21 cellular contexts compared by ENCODE assay signal in the genomic region with DNA sequence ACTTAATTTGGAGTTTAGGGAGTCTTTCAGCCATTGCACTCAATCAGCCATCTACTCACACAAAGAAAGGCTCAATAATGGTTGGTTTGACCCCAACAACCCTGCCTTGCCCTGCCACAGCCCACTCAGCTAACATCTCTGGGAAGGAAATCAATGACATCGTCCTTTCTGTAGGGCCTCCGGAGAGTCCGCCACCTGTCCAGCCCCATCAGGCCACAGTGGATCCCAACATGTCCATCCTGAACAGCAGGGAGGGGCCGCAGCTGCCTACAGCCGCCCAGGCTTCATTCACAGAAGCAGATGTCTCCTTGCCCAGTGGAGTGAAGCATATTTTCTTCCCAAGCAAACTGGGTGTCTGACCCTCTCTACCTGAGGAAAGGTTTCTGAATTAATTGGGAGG. TPM values are rescaled to one million over a fixed set of nuclear protein-coding genes. Genes with fewer than 3 reads are reported as not detected.
"Had no signal": no experiment of that assay in that cellular context is flagged by ENCODE, and none has a peak within 500 bp of the region (broad histone marks: within the 10 kb centered on the region; RNA-seq: fewer than 3 reads in every experiment).

No MANE protein-coding gene starts in this region.

- H3K27ac ChIP-seq: ascending aorta, coronary artery, gastrocnemius medialis, heart left ventricle, neutrophil, tibial nerve had no signal

- H3K36me3 Mint-ChIP-seq: activated naive CD4-positive, alpha-beta T cell treated with anti-CD3 and anti-CD28 coated beads, Interleukin-2, amount 50 U/mL, for 24 hours; naive thymus-derived CD4-positive, alpha-beta T cell; T-cell had no signal

- DNase-seq: activated B cell treated with CpG ODN at 0.5 μM for 24 hours; activated CD4-positive, alpha-beta T cell treated with anti-CD3 and anti-CD28 coated beads for 4 hours; activated gamma-delta T cell; activated T-cell treated with anti-CD3 and anti-CD28 coated beads, Interleukin-2, amount 50 U/mL, for 48 hours; gastrocnemius medialis; heart left ventricle; left ventricle myocardium superior; naive thymus-derived CD4-positive, alpha-beta T cell; stimulated activated naive CD8-positive, alpha-beta T cell treated with anti-CD3 and anti-CD28 coated beads, Interleukin-15, Interleukin-2, amounts not matched to agents 100 U/mL and 50 U/mL, for 24 hours; T-cell had no signal

- FAIRE-seq: endometrium had no signal

- H3K9me3 Mint-ChIP-seq: activated B cell treated with CpG ODN at 0.5 μM for 24 hours; activated CD4-positive, alpha-beta memory T cell treated with anti-CD3 and anti-CD28 coated beads, Interleukin-2, amount 10 ng/mL, durations not matched to agents 7 days and 5 days; activated naive CD4-positive, alpha-beta T cell treated with anti-CD3 and anti-CD28 coated beads, Interleukin-2, amount 50 U/mL, for 24 hours; T-cell had no signal

- H3K36me3 ChIP-seq: ascending aorta, gastrocnemius medialis, heart left ventricle, neutrophil, tibial nerve had no signal

- H3K27ac Mint-ChIP-seq: activated B cell treated with CpG ODN at 0.5 μM for 24 hours; activated CD4-positive, alpha-beta memory T cell treated with anti-CD3 and anti-CD28 coated beads, Interleukin-2, amount 10 ng/mL, durations not matched to agents 7 days and 5 days; activated naive CD4-positive, alpha-beta T cell treated with anti-CD3 and anti-CD28 coated beads, Interleukin-2, amount 50 U/mL, for 24 hours; naive thymus-derived CD4-positive, alpha-beta T cell; T-cell had no signal

- H3K9me3 ChIP-seq: ascending aorta, gastrocnemius medialis, heart left ventricle, neutrophil, tibial nerve had no signal

- H3K4me3 ChIP-seq: ascending aorta, coronary artery, gastrocnemius medialis, heart left ventricle, tibial nerve had no signal

- H3K4me3 Mint-ChIP-seq: activated B cell treated with CpG ODN at 0.5 μM for 24 hours; activated CD4-positive, alpha-beta memory T cell treated with anti-CD3 and anti-CD28 coated beads, Interleukin-2, amount 10 ng/mL, durations not matched to agents 7 days and 5 days; activated naive CD4-positive, alpha-beta T cell treated with anti-CD3 and anti-CD28 coated beads, Interleukin-2, amount 50 U/mL, for 24 hours; naive thymus-derived CD4-positive, alpha-beta T cell; T-cell had no signal

RNA-seq across cellular contexts. Expression of a gene that starts 4.2 kb away (rescaled TPM):
- total RNA-seq: activated B cell treated with CpG ODN at 0.5 μM for 24 hours; activated CD4-positive, alpha-beta memory T cell treated with anti-CD3 and anti-CD28 coated beads, Interleukin-2, amount 10 ng/mL, durations not matched to agents 7 days and 5 days; ascending aorta; heart left ventricle; kidney epithelial cell; left ventricle myocardium superior; mononuclear cell; naive thymus-derived CD4-positive, alpha-beta T cell; renal cortical epithelial cell; tibial nerve had no signal
- polyA plus RNA-seq: heart left ventricle; naive thymus-derived CD4-positive, alpha-beta T cell had no signal

RNA-seq across cellular contexts. Expression of a gene that starts 15.2 kb away (rescaled TPM):
- total RNA-seq: activated B cell treated with CpG ODN at 0.5 μM for 24 hours; activated CD4-positive, alpha-beta memory T cell treated with anti-CD3 and anti-CD28 coated beads, Interleukin-2, amount 10 ng/mL, durations not matched to agents 7 days and 5 days; ascending aorta; gastrocnemius medialis; heart left ventricle; kidney epithelial cell; left ventricle myocardium superior; mononuclear cell; naive thymus-derived CD4-positive, alpha-beta T cell; renal cortical epithelial cell; T-cell; tibial nerve had no signal
- polyA plus RNA-seq: esophagus; heart left ventricle; naive thymus-derived CD4-positive, alpha-beta T cell had no signal

RNA-seq across cellular contexts. Expression of a gene that starts 53.5 kb away (rescaled TPM):
- total RNA-seq: activated B cell treated with CpG ODN at 0.5 μM for 24 hours; activated CD4-positive, alpha-beta memory T cell treated with anti-CD3 and anti-CD28 coated beads, Interleukin-2, amount 10 ng/mL, durations not matched to agents 7 days and 5 days; ascending aorta; gastrocnemius medialis; heart left ventricle; kidney epithelial cell; left ventricle myocardium superior; mononuclear cell; naive thymus-derived CD4-positive, alpha-beta T cell; renal cortical epithelial cell; T-cell had no signal
- polyA plus RNA-seq: esophagus; heart left ventricle; naive thymus-derived CD4-positive, alpha-beta T cell had no signal
